ENCODE assay signal across 8 cellular contexts in the genomic region with DNA sequence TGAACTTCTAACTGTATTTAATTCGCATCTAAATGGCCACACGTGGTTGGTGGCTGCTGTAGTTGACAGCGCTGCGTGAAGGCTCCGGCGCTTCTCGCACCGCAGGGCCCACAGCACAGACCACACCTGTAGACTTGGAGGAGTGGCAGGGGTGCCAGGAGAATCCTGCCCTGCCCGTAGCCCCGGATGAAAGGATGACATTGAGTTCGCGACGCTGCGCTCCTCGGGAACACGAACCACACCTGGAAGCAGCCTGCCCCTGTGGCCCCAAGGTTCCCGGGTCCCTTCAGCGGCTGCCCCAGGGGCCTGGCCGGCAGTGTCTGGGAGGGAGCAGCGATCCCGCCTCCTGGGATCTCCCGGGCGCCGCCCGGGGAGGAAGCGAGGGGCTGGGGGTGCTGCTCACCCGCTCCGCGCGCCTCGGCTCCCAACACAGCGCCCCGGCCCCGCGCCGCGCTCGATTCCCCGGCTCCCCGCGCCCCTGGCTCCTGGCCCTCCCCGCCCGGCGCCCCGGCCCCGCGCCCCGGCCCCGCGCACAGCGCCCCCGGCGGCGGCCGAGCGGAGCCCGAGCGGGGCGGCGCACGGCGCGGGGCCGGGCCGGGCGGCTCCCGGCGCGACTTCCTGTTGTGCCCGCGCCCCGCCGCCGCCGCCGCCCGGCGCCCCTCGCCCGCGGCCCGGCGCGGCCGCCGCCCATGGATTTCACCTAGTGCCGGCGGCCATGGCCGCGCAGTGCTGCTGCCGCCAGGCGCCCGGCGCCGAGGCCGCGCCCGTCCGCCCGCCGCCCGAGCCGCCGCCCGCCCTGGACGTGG. TPM values are rescaled to one million over a fixed set of nuclear protein-coding genes. Genes with fewer than 3 reads are reported as not detected.
DNase-seq lines count a peak whose midpoint lies in the region; TF ChIP-seq lines count a peak whose summit lies in the region.

A gene with protein sequence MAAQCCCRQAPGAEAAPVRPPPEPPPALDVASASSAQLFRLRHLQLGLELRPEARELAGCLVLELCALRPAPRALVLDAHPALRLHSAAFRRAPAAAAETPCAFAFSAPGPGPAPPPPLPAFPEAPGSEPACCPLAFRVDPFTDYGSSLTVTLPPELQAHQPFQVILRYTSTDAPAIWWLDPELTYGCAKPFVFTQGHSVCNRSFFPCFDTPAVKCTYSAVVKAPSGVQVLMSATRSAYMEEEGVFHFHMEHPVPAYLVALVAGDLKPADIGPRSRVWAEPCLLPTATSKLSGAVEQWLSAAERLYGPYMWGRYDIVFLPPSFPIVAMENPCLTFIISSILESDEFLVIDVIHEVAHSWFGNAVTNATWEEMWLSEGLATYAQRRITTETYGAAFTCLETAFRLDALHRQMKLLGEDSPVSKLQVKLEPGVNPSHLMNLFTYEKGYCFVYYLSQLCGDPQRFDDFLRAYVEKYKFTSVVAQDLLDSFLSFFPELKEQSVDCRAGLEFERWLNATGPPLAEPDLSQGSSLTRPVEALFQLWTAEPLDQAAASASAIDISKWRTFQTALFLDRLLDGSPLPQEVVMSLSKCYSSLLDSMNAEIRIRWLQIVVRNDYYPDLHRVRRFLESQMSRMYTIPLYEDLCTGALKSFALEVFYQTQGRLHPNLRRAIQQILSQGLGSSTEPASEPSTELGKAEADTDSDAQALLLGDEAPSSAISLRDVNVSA (plus strand): TSS at position 613 of the 806 bp plus-strand sequence. CDS start 103 bp downstream, at position 716.

- H3K27ac ChIP-seq in cingulate gyrus (ENCODE audit: low read depth, low read length) (peak within 1 kb of the TSS; percentile 81), layer of hippocampus (ENCODE audit: low read depth, low read length) (peak within 1 kb of the TSS; percentile 79)

- TF ChIP-seq CTCF in GM20000 (IDR thresholded peaks at IDR 0.05; ENCODE audit: extremely low read depth, missing control alignments) (no peak), WI38 (IDR thresholded peaks at IDR 0.05; ENCODE audit: low read depth, low read length) (no peak)

- DNase-seq in COLO668 (lab: John Stamatoyannopoulos, UW; ENCODE audit: unreplicated experiment) (peak; percentile 85), GM20000 (ENCODE audit: low spot score) (peak; percentile 85), LHCN-M2 (ENCODE audit: low read depth) (no peak), GOT3 (lab: John Stamatoyannopoulos, UW) (no peak)
- DNase-seq in stimulated activated CD4-positive, alpha-beta T cell treated with anti-CD3 and anti-CD28 coated beads, Interleukin-1b, Interleukin-23, amount 100 ng/mL, for 48 hours, result peak; percentile 39

- no peaks in the 10 kb centered on the region for H3K27me3 ChIP-seq in layer of hippocampus (ENCODE audit: control insufficient read depth, insufficient read depth, low read length)

- peak within 1 kb of the TSS; percentile 72 for H3K4me3 ChIP-seq in WI38 (ENCODE audit: low read depth, low read length)

RNA-seq across cellular contexts. Expression of the gene that starts here (rescaled TPM):
- 13.6 and 16.7 TPM in 2 replicates for total RNA-seq in LHCN-M2 (2014; rRNA removed)
- polyA plus RNA-seq in LHCN-M2 (2012), result 33.1 TPM

Comparison
In these comparisons a context has a peak if more than half of its experiments do, and no peak if none do; other contexts are left out.
1. DNase-seq: peak in COLO668 (single experiment), GM20000 (single experiment) and stimulated activated CD4-positive, alpha-beta T cell treated with anti-CD3 and anti-CD28 coated beads, Interleukin-1b, Interleukin-23, amount 100 ng/mL, for 48 hours (single experiment); none in LHCN-M2 (single experiment) and GOT3 (single experiment).